9 cellular contexts compared by ENCODE assay signal in genomic region chr19:37227996-37228395, GRCh38. TPM values are rescaled to one million over a fixed set of nuclear protein-coding genes. Genes with fewer than 3 reads are reported as not detected.
DNase-seq lines count a peak whose midpoint lies in the region; FAIRE-seq and TF ChIP-seq lines count a peak whose summit lies in the region.
"Had no signal": no experiment of that assay in that cellular context is flagged by ENCODE, and none has a peak within 500 bp of the region (broad histone marks: within the 10 kb centered on the region; RNA-seq: fewer than 3 reads in every experiment).

No MANE protein-coding gene starts in this region.

- no peak overlapping the region for H3K4me3 Mint-ChIP-seq in activated CD4-positive, alpha-beta memory T cell treated with anti-CD3 and anti-CD28 coated beads for 36 hours

- peaks cover 65% of the 10 kb centered on the region for H3K36me3 Mint-ChIP-seq in activated CD4-positive, alpha-beta memory T cell treated with anti-CD3 and anti-CD28 coated beads for 36 hours

- peaks cover 3 to 39% of the 10 kb centered on the region in 2 donors for H3K9me3 ChIP-seq in ovary
- no peaks in the 10 kb centered on the region for H3K9me3 ChIP-seq in small intestine (ENCODE audit: control insufficient read depth, low read depth)
- H3K9me3 ChIP-seq: HAP-1 had no signal

- no peak for FAIRE-seq in small intestine (lab: Jason Lieb, UNC)

- no peaks in the 10 kb centered on the region for H3K27me3 Mint-ChIP-seq in activated CD4-positive, alpha-beta memory T cell treated with anti-CD3 and anti-CD28 coated beads for 36 hours

- H3K27ac ChIP-seq in ovary (no peak overlapping the region), small intestine (ENCODE audit: low read depth in 1 of 2, low read length in 1 of 2) (no peak overlapping the region)

- H3K4me1 Mint-ChIP-seq in activated CD4-positive, alpha-beta memory T cell treated with anti-CD3 and anti-CD28 coated beads for 36 hours (ENCODE audit: low read depth), result no peaks in the 10 kb centered on the region

- intact Hi-C loops in activated CD4-positive, alpha-beta memory T cell treated with anti-CD3 and anti-CD28 coated beads for 36 hours (cut with micrococcal nuclease), result loop anchor here (2.0 kb wide), 1 partner anchor 255 kb away; no protein-coding TSS in a partner anchor
- intact Hi-C loops in ovary (cut with DNase I), result no loop called here

- POLR2A ChIA-PET in activated CD4-positive, alpha-beta memory T cell treated with anti-CD3 and anti-CD28 coated beads for 36 hours (lab: Charles Lee), result no interaction called here

- TF ChIP-seq EP300 in ovary (IDR thresholded peaks at IDR 0.05), result no peak

- H3K27ac Mint-ChIP-seq in activated CD4-positive, alpha-beta memory T cell treated with anti-CD3 and anti-CD28 coated beads for 36 hours, result no peak overlapping the region

- CTCF ChIA-PET in activated CD4-positive, alpha-beta memory T cell treated with anti-CD3 and anti-CD28 coated beads for 36 hours (lab: Charles Lee), result interaction anchor here (1.0 kb wide), 1 partner anchor 1101 kb away, joined by 3 read pairs; no protein-coding TSS in a partner anchor

- H3K27me3 ChIP-seq in ovary, result no peaks in the 10 kb centered on the region
- no peaks in the 10 kb centered on the region for H3K27me3 ChIP-seq in small intestine (ENCODE audit: control insufficient read depth in 2 of 2, insufficient read depth in 2 of 2, low read length in 2 of 2)

- H3K9me3 Mint-ChIP-seq in activated CD4-positive, alpha-beta memory T cell treated with anti-CD3 and anti-CD28 coated beads for 36 hours, result peaks cover 42% of the 10 kb centered on the region

- H3K36me3 ChIP-seq in ovary (peaks cover 4% of the 10 kb centered on the region), small intestine (ENCODE audit: control insufficient read depth in 2 of 2, insufficient read depth in 2 of 2, low read length in 2 of 2) (peaks cover 19 to 30% of the 10 kb centered on the region in 2 donors)

- DNase-seq in AG09319 (ENCODE audit: extremely low read depth, low read depth) (no peak), GM12864 (ENCODE audit: low read depth) (no peak), iPS DF 19.7 (ENCODE audit: low read depth, low spot score) (peak; percentile 48), NCI-H1694 treated with DMSO at 0.1 percent for 48 hours (lab: John Stamatoyannopoulos, UW) (no peak), ovary (no peak), NCI-H2107 treated with DMSO at 0.1 percent for 48 hours (lab: John Stamatoyannopoulos, UW; ENCODE audit: unreplicated experiment) (no peak), small intestine (no peak)
- DNase-seq in activated CD4-positive, alpha-beta memory T cell treated with anti-CD3 and anti-CD28 coated beads for 36 hours, result peak; percentile 52

- WGBS in ovary, 3 donors, result 50 to 52% (median 52%) methylated on average over 12 of the region's 12 CpGs
- 70 to 90% (median 89%) methylated on average over 12 of the region's 12 CpGs for WGBS in small intestine, 3 donors

- peak; percentile 28 for TF ChIP-seq CTCF in AG09319 (IDR thresholded peaks at IDR 0.05; ENCODE audit: low read depth, low read length)
- TF ChIP-seq CTCF in GM12864 (IDR thresholded peaks at IDR 0.05; ENCODE audit: low read depth, low read length, missing control alignments), result peak; percentile 48
- TF ChIP-seq CTCF in ovary (IDR thresholded peaks at IDR 0.05), result no peak

- H3K4me3 ChIP-seq in GM12864 (ENCODE audit: low read depth, low read length), result no peak overlapping the region
- H3K4me3 ChIP-seq in ovary, result no peak overlapping the region
- no peak overlapping the region for H3K4me3 ChIP-seq in small intestine (ENCODE audit: low read depth in 1 of 2, low read length in 2 of 2)
- H3K4me3 ChIP-seq: HAP-1 had no signal

- TF ChIP-seq POLR2A in ovary (IDR thresholded peaks at IDR 0.05), result no peak

- H3K4me1 ChIP-seq in ovary (ENCODE audit: insufficient read depth), result no peaks in the 10 kb centered on the region
- H3K4me1 ChIP-seq in small intestine (ENCODE audit: control insufficient read depth in 2 of 2, insufficient read depth in 1 of 2, low read depth in 1 of 2, low read length in 1 of 2), result no peaks in the 10 kb centered on the region
- H3K4me1 ChIP-seq: HAP-1 had no signal

RNA-seq across cellular contexts. Expression of gene ZNF383, which starts 10.0 kb away (rescaled TPM):
- 1 to 10 TPM; 7.7 TPM for total RNA-seq in activated CD4-positive, alpha-beta memory T cell treated with anti-CD3 and anti-CD28 coated beads for 36 hours
- 10 to 100 TPM in 5 of 7 donors, 1 to 10 TPM in 2; 7.2 to 18.2 (median 12.7) TPM for total RNA-seq in ovary
- polyA plus RNA-seq in ovary (10 to 100 TPM in 1 of 2 donors, 1 to 10 TPM in 1; 7.1 to 11.4 TPM), small intestine (1 to 10 TPM; 3.6 to 6.0 (median 5.7) TPM)

RNA-seq across cellular contexts. Expression of gene ZNF585B, which starts 17.7 kb away (rescaled TPM):
- 1 to 10 TPM; 7.5 to 8.9 TPM for total RNA-seq in activated CD4-positive, alpha-beta memory T cell treated with anti-CD3 and anti-CD28 coated beads for 36 hours
- 10 to 100 TPM in 6 of 7 donors, 1 to 10 TPM in 1; 8.1 to 28.8 (median 19.8) TPM for total RNA-seq in ovary
- 10 to 100 TPM in 1 of 2 donors, 1 to 10 TPM in 1; 9.9 to 10.1 TPM for polyA plus RNA-seq in ovary
- 1 to 10 TPM; 1.4 to 4.9 (median 4.0) TPM for polyA plus RNA-seq in small intestine

RNA-seq across cellular contexts. Expression of gene ZNF585A, which starts 55.5 kb away (rescaled TPM):
- total RNA-seq in activated CD4-positive, alpha-beta memory T cell treated with anti-CD3 and anti-CD28 coated beads for 36 hours, result 10 to 100 TPM in 1 of 2 experiments, 1 to 10 TPM in 1; 7.5 to 11.9 TPM
- 10 to 100 TPM in 5 of 7 donors, 1 to 10 TPM in 2; 8.3 to 17.2 (median 12.8) TPM for total RNA-seq in ovary
- 10 to 100 TPM; 10.9 to 12.6 TPM for polyA plus RNA-seq in ovary
- polyA plus RNA-seq in small intestine, result 10 to 100 TPM; 11.7 to 34.9 (median 28.6) TPM

Comparison
In these comparisons a context has a peak if more than half of its experiments do, and no peak if none do; other contexts are left out.
1. DNase-seq: peak in activated CD4-positive, alpha-beta memory T cell treated with anti-CD3 and anti-CD28 coated beads for 36 hours (single experiment) and iPS DF 19.7 (single experiment); none in AG09319 (single experiment), GM12864 (single experiment), NCI-H1694 treated with DMSO at 0.1 percent for 48 hours (single experiment), ovary (0 of 5), NCI-H2107 treated with DMSO at 0.1 percent for 48 hours (single experiment) and small intestine (single experiment).
2. CTCF ChIP-seq: peak in AG09319 (single experiment) and GM12864 (single experiment); none in ovary (0 of 3).